Comparison of ENCODE assay signal across 8 cellular contexts in genomic region chr13:27251166-27252088, GRCh38. TPM values are rescaled to one million over a fixed set of nuclear protein-coding genes. Genes with fewer than 3 reads are reported as not detected.
DNase-seq lines count a peak whose midpoint lies in the region; ATAC-seq and TF ChIP-seq lines count a peak whose summit lies in the region.

Gene RPL21, plus strand, starts transcription at chr13:27251558. Its CDS starts 2,219 bp downstream, at chr13:27253777.

- H3K9me3 ChIP-seq in mucosa of rectum (ENCODE audit: control insufficient read depth in 2 of 2, low read length in 2 of 2), result no peaks in the 10 kb centered on the region

- TF ChIP-seq POLR2A in erythroblast (IDR thresholded peaks at IDR 0.05; ENCODE audit: low read length), result peak; percentile 97

- H3K36me3 ChIP-seq in mucosa of rectum (ENCODE audit: control insufficient read depth in 2 of 2, insufficient read depth in 2 of 2, low read length in 2 of 2), result peaks cover 19 to 23% of the 10 kb centered on the region in 2 donors

- H3K4me1 Mint-ChIP-seq in IgD-negative memory B cell, result peaks cover 23 to 46% (median 36%) of the 10 kb centered on the region in 3 donors
- H3K4me1 Mint-ChIP-seq in activated T-cell treated with anti-CD3 and anti-CD28 coated beads, Interleukin-2, amount 50 U/mL, for 24 hours (ENCODE audit: low read depth), result peaks cover 50% of the 10 kb centered on the region

- peak within 1 kb of the TSS; percentile 96 to 99 (median 98) for H3K4me3 Mint-ChIP-seq in IgD-negative memory B cell
- peak within 1 kb of the TSS; percentile 95 for H3K4me3 Mint-ChIP-seq in activated T-cell treated with anti-CD3 and anti-CD28 coated beads, Interleukin-2, amount 50 U/mL, for 24 hours

- peak within 1 kb of the TSS; percentile 97 to 99 for H3K4me3 ChIP-seq in mucosa of rectum (ENCODE audit: low read length in 2 of 2)

- H3K36me3 Mint-ChIP-seq in IgD-negative memory B cell, result peaks cover 4% of the 10 kb centered on the region
- peaks cover 78% of the 10 kb centered on the region for H3K36me3 Mint-ChIP-seq in activated T-cell treated with anti-CD3 and anti-CD28 coated beads, Interleukin-2, amount 50 U/mL, for 24 hours (ENCODE audit: low read depth)

- H3K9ac ChIP-seq in mucosa of rectum (ENCODE audit: low read depth in 1 of 2, low read length in 2 of 2), result peak within 1 kb of the TSS; percentile 98

- ATAC-seq in GM21529 (IDR thresholded peaks at IDR 0.05; ENCODE audit: unreplicated experiment), result peak; percentile 94

- peaks cover 17 to 20% of the 10 kb centered on the region in 2 donors for H3K4me1 ChIP-seq in mucosa of rectum (ENCODE audit: control insufficient read depth in 2 of 2, insufficient read depth in 2 of 2, low read length in 2 of 2)

- no peaks in the 10 kb centered on the region for H3K9me3 Mint-ChIP-seq in IgD-negative memory B cell
- no peaks in the 10 kb centered on the region for H3K9me3 Mint-ChIP-seq in activated T-cell treated with anti-CD3 and anti-CD28 coated beads, Interleukin-2, amount 50 U/mL, for 24 hours

- peak within 1 kb of the TSS; percentile 96 to 99 for H3K27ac ChIP-seq in mucosa of rectum (ENCODE audit: low read depth in 2 of 2, low read length in 2 of 2)

- H3K27me3 Mint-ChIP-seq in IgD-negative memory B cell, result no peaks in the 10 kb centered on the region
- H3K27me3 Mint-ChIP-seq in activated T-cell treated with anti-CD3 and anti-CD28 coated beads, Interleukin-2, amount 50 U/mL, for 24 hours, result no peaks in the 10 kb centered on the region

- H3K27me3 ChIP-seq in mucosa of rectum (ENCODE audit: control insufficient read depth in 2 of 2, insufficient read depth in 2 of 2, low read length in 2 of 2), result no peaks in the 10 kb centered on the region

- peak; percentile 77 for DNase-seq in DMS114 treated with DMSO at 0.1 percent for 48 hours (lab: John Stamatoyannopoulos, UW; ENCODE audit: unreplicated experiment)
- DNase-seq in activated T-cell treated with anti-CD3 and anti-CD28 coated beads, Interleukin-2, amount 50 U/mL, for 24 hours, result peak; percentile 96
- DNase-seq in erythroblast (lab: John Stamatoyannopoulos, UW), result peak; percentile 98 to 100
- DNase-seq in stimulated activated CD8-positive, alpha-beta memory T cell treated with anti-CD3 and anti-CD28 coated beads, Interleukin-4, amount 100 ng/mL, for 48 hours, result peak; percentile 93

- peak within 1 kb of the TSS; percentile 100 for H3K27ac Mint-ChIP-seq in IgD-negative memory B cell
- H3K27ac Mint-ChIP-seq in activated T-cell treated with anti-CD3 and anti-CD28 coated beads, Interleukin-2, amount 50 U/mL, for 24 hours, result peak within 1 kb of the TSS; percentile 100

TF ChIP-seq in PFSK-1, 5 proteins besides CTCF, POLR2A, EP300 and RAD21:
- TF ChIP-seq FOXP2 (optimal IDR thresholded peaks at IDR 0.05; ENCODE audit: borderline replicate concordance, extremely low read depth, extremely low read length, insufficient read depth), result peak; percentile 89
- TF ChIP-seq TAF1 (IDR thresholded peaks at IDR 0.05; ENCODE audit: borderline replicate concordance, insufficient read depth, low read length), result peak; percentile 85; the same call in 1 of the 2 replicates
- TF ChIP-seq REST (IDR thresholded peaks at IDR 0.05; ENCODE audit: insufficient read depth in 1 of 2, low read depth in 2 of 2, low read length in 2 of 2), result no peak
- peak; percentile 64; the same call in 1 of the 2 replicates for TF ChIP-seq SIN3A (IDR thresholded peaks at IDR 0.05; ENCODE audit: borderline replicate concordance, insufficient read depth, low read length)
- TF ChIP-seq POLR2AphosphoS5 (IDR thresholded peaks at IDR 0.05; ENCODE audit: low read depth, low read length), result peak; percentile 89
TF ChIP-seq in PFSK-1: peak in this region for 4.

RNA-seq across cellular contexts. Expression of gene RPL21, which starts in this region (rescaled TPM):
- 7,235 TPM for polyA plus RNA-seq in IgD-negative memory B cell
- polyA plus RNA-seq in PFSK-1 (2012; ENCODE audit: insufficient read length, low read depth), result 318 TPM

Comparison
In these comparisons a context has a peak if more than half of its experiments do, and no peak if none do; other contexts are left out.
1. Peak in every context shown above with its lines: DNase-seq, ATAC-seq, H3K4me3 ChIP-seq and H3K27ac ChIP-seq.